Comparison of ENCODE assay signal across 8 cellular contexts in the genomic region with DNA sequence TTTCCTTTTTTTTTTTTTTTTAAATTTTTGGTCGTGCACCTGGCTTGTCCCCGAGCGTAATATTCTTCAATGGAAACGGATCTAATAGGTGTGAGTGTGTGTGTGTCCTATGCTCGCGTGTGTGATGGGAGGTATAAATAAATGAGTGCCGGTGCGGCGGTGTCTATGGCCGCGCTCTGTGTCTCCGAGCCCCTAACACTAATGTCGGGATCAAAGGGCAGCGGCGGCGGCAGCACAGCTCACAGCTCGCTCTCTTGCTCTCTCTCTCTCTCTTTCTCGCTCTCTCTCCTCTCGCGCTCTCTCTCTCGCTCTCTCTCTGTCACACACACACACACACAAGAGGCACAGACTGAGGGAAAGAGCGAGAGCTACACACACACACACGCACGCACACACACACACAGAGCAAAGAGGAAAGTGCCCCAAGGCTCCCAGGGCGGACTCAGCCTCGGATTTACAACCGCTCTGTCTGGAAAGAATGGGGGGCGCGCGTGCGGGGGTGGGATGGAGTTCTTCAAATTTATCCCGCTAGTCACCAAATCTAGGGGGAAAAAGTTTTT. TPM values are rescaled to one million over a fixed set of nuclear protein-coding genes. Genes with fewer than 3 reads are reported as not detected.
DNase-seq lines count a peak whose midpoint lies in the region; ATAC-seq and TF ChIP-seq lines count a peak whose summit lies in the region.

A gene with protein sequence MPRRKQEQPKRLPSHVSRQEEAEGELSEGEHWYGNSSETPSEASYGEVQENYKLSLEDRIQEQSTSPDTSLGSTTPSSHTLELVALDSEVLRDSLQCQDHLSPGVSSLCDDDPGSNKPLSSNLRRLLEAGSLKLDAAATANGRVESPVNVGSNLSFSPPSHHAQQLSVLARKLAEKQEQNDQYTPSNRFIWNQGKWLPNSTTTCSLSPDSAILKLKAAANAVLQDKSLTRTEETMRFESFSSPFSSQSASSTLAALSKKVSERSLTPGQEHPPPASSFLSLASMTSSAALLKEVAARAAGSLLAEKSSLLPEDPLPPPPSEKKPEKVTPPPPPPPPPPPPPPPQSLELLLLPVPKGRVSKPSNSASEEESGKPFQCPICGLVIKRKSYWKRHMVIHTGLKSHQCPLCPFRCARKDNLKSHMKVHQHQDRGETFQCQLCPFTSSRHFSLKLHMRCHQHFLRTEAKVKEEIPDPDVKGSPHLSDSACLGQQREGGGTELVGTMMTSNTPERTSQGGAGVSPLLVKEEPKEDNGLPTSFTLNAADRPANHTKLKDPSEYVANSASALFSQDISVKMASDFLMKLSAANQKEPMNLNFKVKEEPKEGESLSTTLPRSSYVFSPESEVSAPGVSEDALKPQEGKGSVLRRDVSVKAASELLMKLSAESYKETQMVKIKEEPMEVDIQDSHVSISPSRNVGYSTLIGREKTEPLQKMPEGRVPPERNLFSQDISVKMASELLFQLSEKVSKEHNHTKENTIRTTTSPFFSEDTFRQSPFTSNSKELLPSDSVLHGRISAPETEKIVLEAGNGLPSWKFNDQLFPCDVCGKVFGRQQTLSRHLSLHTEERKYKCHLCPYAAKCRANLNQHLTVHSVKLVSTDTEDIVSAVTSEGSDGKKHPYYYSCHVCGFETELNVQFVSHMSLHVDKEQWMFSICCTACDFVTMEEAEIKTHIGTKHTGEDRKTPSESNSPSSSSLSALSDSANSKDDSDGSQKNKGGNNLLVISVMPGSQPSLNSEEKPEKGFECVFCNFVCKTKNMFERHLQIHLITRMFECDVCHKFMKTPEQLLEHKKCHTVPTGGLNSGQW (minus strand): TSS at position 206 of the 560 bp plus-strand sequence. CDS start 416 bp downstream, outside the sequence.

- CTCF ChIA-PET in Caco-2 (lab: Charles Lee), result interaction anchor here (0.6 to 1.3 kb wide), 2 partner anchors 14 to 206 kb away, joined by 3 to 4 read pairs; no protein-coding TSS in a partner anchor

- H3K36me3 Mint-ChIP-seq in Caco-2 (ENCODE audit: insufficient read depth, unreplicated experiment), result peaks cover 11% of the 10 kb centered on the region

- no peak for TF ChIP-seq CTCF in Caco-2 (IDR thresholded peaks at IDR 0.05; ENCODE audit: insufficient read depth in 1 of 2, low read depth in 1 of 2, low read length in 1 of 2, severe bottlenecking in 1 of 2, unreplicated experiment in 1 of 2)
- no peak for TF ChIP-seq CTCF in GM20000 (IDR thresholded peaks at IDR 0.05; ENCODE audit: extremely low read depth, missing control alignments)
- TF ChIP-seq CTCF in SU-DHL-6 (IDR thresholded peaks at IDR 0.05; ENCODE audit: insufficient read depth, low read length, poor library complexity, severe bottlenecking), result no peak
- TF ChIP-seq CTCF in prostate gland (IDR thresholded peaks at IDR 0.05), result peak in 1 of 4 experiments; percentile 6
- peak in 1 of 4 experiments; percentile 30 for TF ChIP-seq CTCF in uterus (IDR thresholded peaks at IDR 0.05)

- H3K4me1 Mint-ChIP-seq in Caco-2 (ENCODE audit: low read depth, unreplicated experiment), result peaks cover 10% of the 10 kb centered on the region

- no TSS peak for BruUV-seq in Caco-2 (replicated peaks; lab: Mats Ljungman, UMichigan)

- peak within 1 kb of the TSS; percentile 99 for H3K9ac ChIP-seq in SU-DHL-6 (ENCODE audit: low read length)

- peak within 1 kb of the TSS; percentile 64 for H3K4me3 ChIP-seq in Caco-2 (ENCODE audit: low read depth, low read length)
- H3K4me3 ChIP-seq in SU-DHL-6 (ENCODE audit: insufficient read depth, low read length, poor library complexity, severe bottlenecking), result peak within 1 kb of the TSS; percentile 99
- peak within 1 kb of the TSS; percentile 72 to 79 for H3K4me3 ChIP-seq in prostate gland
- peak within 1 kb of the TSS; percentile 71 to 89 for H3K4me3 ChIP-seq in uterus

- H3F3A ChIP-seq in SU-DHL-6 (ENCODE audit: insufficient read depth), result peaks cover 27% of the 10 kb centered on the region

- H4K20me1 ChIP-seq in SU-DHL-6 (ENCODE audit: low read depth, low read length), result no peaks in the 10 kb centered on the region

- peak within 1 kb of the TSS; percentile 82 for H3K4me2 ChIP-seq in SU-DHL-6 (ENCODE audit: low read depth, low read length, poor library complexity, severe bottlenecking)

- TF ChIP-seq POLR2A in prostate gland (IDR thresholded peaks at IDR 0.05) (peak; percentile 24), uterus (IDR thresholded peaks at IDR 0.05) (peak in 1 of 2 donors; percentile 29)

- H3K36me3 ChIP-seq in Caco-2 (ENCODE audit: control insufficient read depth, insufficient read depth, low read length) (no peaks in the 10 kb centered on the region), SU-DHL-6 (ENCODE audit: low read length) (no peaks in the 10 kb centered on the region), prostate gland (no peaks in the 10 kb centered on the region), uterus (no peaks in the 10 kb centered on the region)

- peak within 1 kb of the TSS; percentile 92 for H3K4me3 Mint-ChIP-seq in Caco-2 (ENCODE audit: unreplicated experiment)

- H3K27me3 ChIP-seq in Caco-2 (replicated peaks; ENCODE audit: control insufficient read depth, insufficient read depth, low read length), result no peaks in the 10 kb centered on the region; the same call in 1 of the 2 replicates
- H3K27me3 ChIP-seq in SU-DHL-6 (ENCODE audit: low read length), result no peaks in the 10 kb centered on the region
- no peaks in the 10 kb centered on the region for H3K27me3 ChIP-seq in prostate gland (replicated peaks; ENCODE audit: insufficient read depth)
- H3K27me3 ChIP-seq in uterus, result no peaks in the 10 kb centered on the region

- DNase-seq in Caco-2 (peak; percentile 63 to 78), GM20000 (ENCODE audit: low spot score) (peak; percentile 58), KG1 (lab: John Stamatoyannopoulos, UW) (peak; percentile 3), amygdala (lab: John Stamatoyannopoulos, UW) (peak in 52 of 56 donors; percentile 3 to 70 (median 34)), left ventricle myocardium superior (peak; percentile 79), prostate gland (ENCODE audit: low spot score) (peak; percentile 57), uterus (peak; percentile 59 to 63)

- H3K9me3 ChIP-seq in Caco-2, result no peaks in the 10 kb centered on the region
- no peaks in the 10 kb centered on the region for H3K9me3 ChIP-seq in SU-DHL-6 (ENCODE audit: insufficient read depth, low read length)
- no peaks in the 10 kb centered on the region for H3K9me3 ChIP-seq in prostate gland
- H3K9me3 ChIP-seq in uterus, result no peaks in the 10 kb centered on the region

- H3K4me1 ChIP-seq in Caco-2, result peaks cover 5% of the 10 kb centered on the region; the same call in 1 of the 2 replicates
- peaks cover 6% of the 10 kb centered on the region for H3K4me1 ChIP-seq in prostate gland (replicated peaks)
- peaks cover 0 to 4% of the 10 kb centered on the region in 2 donors for H3K4me1 ChIP-seq in uterus

- no peaks in the 10 kb centered on the region for H3K9me3 Mint-ChIP-seq in Caco-2 (ENCODE audit: unreplicated experiment)

- H3K27ac Mint-ChIP-seq in Caco-2 (ENCODE audit: unreplicated experiment), result peak within 1 kb of the TSS; percentile 83

- POLR2A ChIA-PET in Caco-2 (lab: Charles Lee), result no interaction called here

- peak within 1 kb of the TSS; percentile 75 for H2AFZ ChIP-seq in SU-DHL-6 (ENCODE audit: low read depth, low read length, severe bottlenecking)

- H3K27ac ChIP-seq in SU-DHL-6 (ENCODE audit: low read depth, low read length), result peak within 1 kb of the TSS; percentile 87
- peak within 1 kb of the TSS; percentile 96 to 97 for H3K27ac ChIP-seq in prostate gland
- H3K27ac ChIP-seq in uterus, result peak within 1 kb of the TSS; percentile 98 to 99

- ATAC-seq in left ventricle myocardium superior, result peak; percentile 52

- H3K27me3 Mint-ChIP-seq in Caco-2 (ENCODE audit: insufficient read depth, unreplicated experiment), result no peaks in the 10 kb centered on the region

- intact Hi-C loops in Caco-2 (cut with micrococcal nuclease; ENCODE audit: unreplicated experiment) (loop anchor here (1.0 to 5.0 kb wide), 2 partner anchors 98 to 206 kb away; no protein-coding TSS in a partner anchor), left ventricle myocardium superior (cut with micrococcal nuclease) (no loop called here), prostate gland (cut with DNase I) (loop anchor here (5.0 to 10.0 kb wide), 2 partner anchors 51 to 764 kb away; no protein-coding TSS in a partner anchor), uterus (cut with DNase I; ENCODE audit: low total_unique reads) (loop anchor here (5.0 kb wide), 1 partner anchor 206 kb away; no protein-coding TSS in a partner anchor)

- H3K9me2 ChIP-seq in SU-DHL-6 (replicated peaks; ENCODE audit: insufficient read depth, low read length), result no peaks in the 10 kb centered on the region

- WGBS in prostate gland, result under 1% methylated on average over 32 of the region's 32 CpGs

- peaks cover 43% of the 10 kb centered on the region for H3K79me2 ChIP-seq in SU-DHL-6 (ENCODE audit: insufficient read depth, low read length)

RNA-seq across cellular contexts. Expression of the gene that starts here (rescaled TPM):
- total RNA-seq in Caco-2 (2022) (4.4 and 5.3 TPM in 2 replicates), left ventricle myocardium superior (13.8 TPM), prostate gland (100 to 1,000 TPM; 221 to 286 TPM), uterus (10 to 100 TPM in 2 of 4 donors, 1 to 10 TPM in 2; 2.9 to 33.1 (median 14.2) TPM)

Comparison
In these comparisons a context has a peak if more than half of its experiments do, and no peak if none do; other contexts are left out.
1. Peak in every context shown above with its lines: DNase-seq, ATAC-seq, H3K4me3 ChIP-seq and H3K27ac ChIP-seq.
2. RNA of the gene that starts here (total RNA-seq): 221 to 286 TPM in prostate gland; 2.9 to 33.1 TPM in uterus, 13.8 TPM in left ventricle myocardium superior (single experiment) and 4.4 to 5.3 TPM in Caco-2; every median in the first group is over 4 times any median in the second.
3. DNase-seq: peak in every context shown above with its lines; median percentile 79 in left ventricle myocardium superior; 70 in Caco-2; 61 in uterus; 58 in GM20000; 57 in prostate gland; 34 in amygdala; 3 in KG1.